ENCODE assay signal across 6 cellular contexts in genomic region chr14:49781040-49781439, GRCh38. TPM values are rescaled to one million over a fixed set of nuclear protein-coding genes. Genes with fewer than 3 reads are reported as not detected.
DNase-seq lines count a peak whose midpoint lies in the region; ATAC-seq and TF ChIP-seq lines count a peak whose summit lies in the region.
"Not testable (repeated sequence)": the region's sequence is repeated elsewhere in the genome, so short reads cannot be mapped to it uniquely, and the experiment has no call there.

No MANE protein-coding gene starts in this region.

- peak overlapping the region; percentile 6 for H3K27ac Mint-ChIP-seq in activated CD4-positive, alpha-beta memory T cell treated with anti-CD3 and anti-CD28 coated beads for 36 hours
- H3K27ac Mint-ChIP-seq in activated naive CD4-positive, alpha-beta T cell treated with anti-CD3 and anti-CD28 coated beads, Interleukin-2, amount 50 U/mL, for 24 hours: peak overlapping the region; percentile 52
- H3K27ac Mint-ChIP-seq in activated naive CD8-positive, alpha-beta T cell treated with anti-CD3 and anti-CD28 coated beads, Interleukin-2, amount 50 U/mL, for 24 hours: peak overlapping the region; percentile 24
- H3K27ac Mint-ChIP-seq in memory B cell (peak overlapping the region; percentile 77), natural killer cell (peak overlapping the region; percentile 4 to 39)
- peak overlapping the region; percentile 59 for H3K27ac Mint-ChIP-seq in stimulated activated naive B cell treated with anti-CD40 and anti-IgM and Interleukin-4, amounts not matched to agents 10 μg/mL and 1 μg/mL and 100 μg/mL, for 72 hours

- H3K4me3 Mint-ChIP-seq in activated CD4-positive, alpha-beta memory T cell treated with anti-CD3 and anti-CD28 coated beads for 36 hours; activated naive CD4-positive, alpha-beta T cell treated with anti-CD3 and anti-CD28 coated beads, Interleukin-2, amount 50 U/mL, for 24 hours; activated naive CD8-positive, alpha-beta T cell treated with anti-CD3 and anti-CD28 coated beads, Interleukin-2, amount 50 U/mL, for 24 hours; memory B cell; natural killer cell; stimulated activated naive B cell treated with anti-CD40 and anti-IgM and Interleukin-4, amounts not matched to agents 10 μg/mL and 1 μg/mL and 100 μg/mL, for 72 hours: not testable (repeated sequence)

- TF ChIP-seq CTCF in natural killer cell (IDR thresholded peaks at IDR 0.05): not testable (repeated sequence)

- H3K9me3 Mint-ChIP-seq in activated CD4-positive, alpha-beta memory T cell treated with anti-CD3 and anti-CD28 coated beads for 36 hours; activated naive CD4-positive, alpha-beta T cell treated with anti-CD3 and anti-CD28 coated beads, Interleukin-2, amount 50 U/mL, for 24 hours; activated naive CD8-positive, alpha-beta T cell treated with anti-CD3 and anti-CD28 coated beads, Interleukin-2, amount 50 U/mL, for 24 hours; memory B cell; natural killer cell; stimulated activated naive B cell treated with anti-CD40 and anti-IgM and Interleukin-4, amounts not matched to agents 10 μg/mL and 1 μg/mL and 100 μg/mL, for 72 hours: not testable (repeated sequence)

- not testable (repeated sequence) for H3K27me3 Mint-ChIP-seq in activated CD4-positive, alpha-beta memory T cell treated with anti-CD3 and anti-CD28 coated beads for 36 hours; activated naive CD4-positive, alpha-beta T cell treated with anti-CD3 and anti-CD28 coated beads, Interleukin-2, amount 50 U/mL, for 24 hours; activated naive CD8-positive, alpha-beta T cell treated with anti-CD3 and anti-CD28 coated beads, Interleukin-2, amount 50 U/mL, for 24 hours; memory B cell; natural killer cell (ENCODE audit: low read depth in 2 of 2); stimulated activated naive B cell treated with anti-CD40 and anti-IgM and Interleukin-4, amounts not matched to agents 10 μg/mL and 1 μg/mL and 100 μg/mL, for 72 hours

- POLR2A ChIA-PET in activated CD4-positive, alpha-beta memory T cell treated with anti-CD3 and anti-CD28 coated beads for 36 hours (lab: Charles Lee): not testable (repeated sequence)

- intact Hi-C loops in activated CD4-positive, alpha-beta memory T cell treated with anti-CD3 and anti-CD28 coated beads for 36 hours (cut with micrococcal nuclease); natural killer cell (cut with micrococcal nuclease): not testable (repeated sequence)

- DNase-seq in activated CD4-positive, alpha-beta memory T cell treated with anti-CD3 and anti-CD28 coated beads for 36 hours; activated naive CD8-positive, alpha-beta T cell treated with anti-CD3 and anti-CD28 coated beads, Interleukin-2, amount 50 U/mL, for 24 hours; memory B cell (ENCODE audit: low spot score in 2 of 2); natural killer cell; stimulated activated naive B cell treated with anti-CD40 and anti-IgM and Interleukin-4, amounts not matched to agents 10 μg/mL and 1 μg/mL and 100 μg/mL, for 72 hours: not testable (repeated sequence)

- H3K36me3 Mint-ChIP-seq in activated CD4-positive, alpha-beta memory T cell treated with anti-CD3 and anti-CD28 coated beads for 36 hours: peaks cover 33% of the 10 kb centered on the region
- not testable (repeated sequence) for H3K36me3 Mint-ChIP-seq in activated naive CD4-positive, alpha-beta T cell treated with anti-CD3 and anti-CD28 coated beads, Interleukin-2, amount 50 U/mL, for 24 hours
- peaks cover 39% of the 10 kb centered on the region for H3K36me3 Mint-ChIP-seq in activated naive CD8-positive, alpha-beta T cell treated with anti-CD3 and anti-CD28 coated beads, Interleukin-2, amount 50 U/mL, for 24 hours (ENCODE audit: low read depth)
- H3K36me3 Mint-ChIP-seq in memory B cell: peaks cover 22% of the 10 kb centered on the region
- H3K36me3 Mint-ChIP-seq in natural killer cell: peaks cover 24% of the 10 kb centered on the region
- peaks cover 19 to 30% of the 10 kb centered on the region in 2 donors for H3K36me3 Mint-ChIP-seq in stimulated activated naive B cell treated with anti-CD40 and anti-IgM and Interleukin-4, amounts not matched to agents 10 μg/mL and 1 μg/mL and 100 μg/mL, for 72 hours

- CTCF ChIA-PET in activated CD4-positive, alpha-beta memory T cell treated with anti-CD3 and anti-CD28 coated beads for 36 hours (lab: Charles Lee): interaction anchor here (1.3 to 1.6 kb wide), 2 partner anchors 71 to 147 kb away, joined by 3 to 5 read pairs; partner anchors contain the start of gene NEMF

- not testable (repeated sequence) for H3K4me1 Mint-ChIP-seq in activated CD4-positive, alpha-beta memory T cell treated with anti-CD3 and anti-CD28 coated beads for 36 hours (ENCODE audit: low read depth); activated naive CD4-positive, alpha-beta T cell treated with anti-CD3 and anti-CD28 coated beads, Interleukin-2, amount 50 U/mL, for 24 hours; activated naive CD8-positive, alpha-beta T cell treated with anti-CD3 and anti-CD28 coated beads, Interleukin-2, amount 50 U/mL, for 24 hours; memory B cell; natural killer cell; stimulated activated naive B cell treated with anti-CD40 and anti-IgM and Interleukin-4, amounts not matched to agents 10 μg/mL and 1 μg/mL and 100 μg/mL, for 72 hours

- ATAC-seq in activated naive CD8-positive, alpha-beta T cell treated with anti-CD3 and anti-CD28 coated beads, Interleukin-2, amount 50 U/mL, for 24 hours; memory B cell (ENCODE audit: low read depth); natural killer cell; stimulated activated naive B cell treated with anti-CD40 and anti-IgM and Interleukin-4, amounts not matched to agents 10 μg/mL and 1 μg/mL and 100 μg/mL, for 72 hours (replicated peaks): not testable (repeated sequence)

RNA-seq across cellular contexts. Expression of gene KLHDC2, which starts 13.1 kb away (rescaled TPM):
- 10 to 100 TPM; 27.8 to 28.2 TPM for total RNA-seq in activated CD4-positive, alpha-beta memory T cell treated with anti-CD3 and anti-CD28 coated beads for 36 hours
- total RNA-seq in natural killer cell: 10 to 100 TPM; 60.4 to 64.2 (median 63.2) TPM

Comparison
In these comparisons a context has a peak if more than half of its experiments do, and no peak if none do; other contexts are left out.
1. H3K27ac Mint-ChIP-seq: peak in every context shown above with its lines; median percentile 77 in memory B cell; 59 in stimulated activated naive B cell treated with anti-CD40 and anti-IgM and Interleukin-4, amounts not matched to agents 10 μg/mL and 1 μg/mL and 100 μg/mL, for 72 hours; 52 in activated naive CD4-positive, alpha-beta T cell treated with anti-CD3 and anti-CD28 coated beads, Interleukin-2, amount 50 U/mL, for 24 hours; 24 in activated naive CD8-positive, alpha-beta T cell treated with anti-CD3 and anti-CD28 coated beads, Interleukin-2, amount 50 U/mL, for 24 hours; 22 in natural killer cell; 6 in activated CD4-positive, alpha-beta memory T cell treated with anti-CD3 and anti-CD28 coated beads for 36 hours.